8 cellular contexts compared by ENCODE assay signal in genomic region chr4:109434007-109434792, GRCh38. TPM values are rescaled to one million over a fixed set of nuclear protein-coding genes. Genes with fewer than 3 reads are reported as not detected.
DNase-seq lines count a peak whose midpoint lies in the region; ATAC-seq, FAIRE-seq and TF ChIP-seq lines count a peak whose summit lies in the region.

No MANE protein-coding gene starts in this region.

- H3K4me2 ChIP-seq in endothelial cell of umbilical vein (ENCODE audit: insufficient read depth, low read length), result peak overlapping the region; percentile 91

- H3K36me3 ChIP-seq in HUES6 (ENCODE audit: control insufficient read depth, insufficient read depth, low read length) (0 out of 2 replicates have a peak, but pooled peaks cover 7% of the 10 kb centered on the region), endothelial cell of umbilical vein (ENCODE audit: control insufficient read depth in 2 of 2, extremely low read depth in 1 of 2, insufficient read depth in 2 of 2, low read length in 2 of 2) (no peaks in the 10 kb centered on the region), thyroid gland (no peaks in the 10 kb centered on the region)

- peak overlapping the region; percentile 88 for H2AFZ ChIP-seq in endothelial cell of umbilical vein (ENCODE audit: low read depth, low read length)

- H3K79me2 ChIP-seq in endothelial cell of umbilical vein (ENCODE audit: control insufficient read depth, insufficient read depth, low read length), result peaks cover 53% of the 10 kb centered on the region

- H3K27me3 Mint-ChIP-seq in activated CD4-positive, alpha-beta memory T cell treated with anti-CD3 and anti-CD28 coated beads for 36 hours, result no peaks in the 10 kb centered on the region

- H3K27ac Mint-ChIP-seq in activated CD4-positive, alpha-beta memory T cell treated with anti-CD3 and anti-CD28 coated beads for 36 hours, result peak overlapping the region; percentile 70

- H3K27me3 ChIP-seq in HUES6 (ENCODE audit: control insufficient read depth, insufficient read depth, low read length) (no peaks in the 10 kb centered on the region), endothelial cell of umbilical vein (ENCODE audit: control insufficient read depth in 2 of 2, insufficient read depth in 2 of 2, low read length in 2 of 2) (no peaks in the 10 kb centered on the region), thyroid gland (no peaks in the 10 kb centered on the region)

- POLR2A ChIA-PET in activated CD4-positive, alpha-beta memory T cell treated with anti-CD3 and anti-CD28 coated beads for 36 hours (lab: Charles Lee), result interaction anchor here (1.2 to 3.0 kb wide), 5 partner anchors 125 to 762 kb away, joined by 3 to 25 read pairs (median 4); partner anchors contain the start of genes GAR1 and MCUB
- POLR2A ChIA-PET in endothelial cell of umbilical vein (lab: Charles Lee), result interaction anchor here (0.6 kb wide), 1 partner anchor 126 kb away, joined by 8 read pairs; the partner anchor contains the start of gene MCUB

- CTCF ChIA-PET in activated CD4-positive, alpha-beta memory T cell treated with anti-CD3 and anti-CD28 coated beads for 36 hours (lab: Charles Lee), result interaction anchor here (0.6 to 2.8 kb wide), 23 partner anchors 7 to 560 kb away, joined by 3 to 18 read pairs (median 6); partner anchors contain the start of genes CASP6, GAR1, PLA2G12A and RRH
- CTCF ChIA-PET in endothelial cell of umbilical vein (lab: Charles Lee), result interaction anchor here (0.8 to 2.7 kb wide), 24 partner anchors 8 to 546 kb away, joined by 3 to 21 read pairs (median 7); partner anchors contain the start of genes CASP6, CFI, GAR1 and PLA2G12A

- H3K4me3 ChIP-seq in HUES6 (ENCODE audit: low read depth, low read length), result peak overlapping the region; percentile 91
- peak overlapping the region; percentile 59 to 96 (median 92) for H3K4me3 ChIP-seq in endothelial cell of umbilical vein (replicated peaks in 1 of 3; ENCODE audit: insufficient read depth in 1 of 3, low read depth in 1 of 3, low read length in 3 of 3)
- peak overlapping the region; percentile 49 to 70 (median 55) for H3K4me3 ChIP-seq in thyroid gland (replicated peaks in 1 of 3)

- H3K27ac ChIP-seq in HUES6 (ENCODE audit: low read depth, low read length) (peak overlapping the region; percentile 60; the same call in 1 of the 2 replicates), endothelial cell of umbilical vein (ENCODE audit: insufficient read depth, low read depth, low read length) (peak overlapping the region; percentile 93), thyroid gland (peak overlapping the region; percentile 86 to 95 (median 86))

- 0% methylated on average over 28 to 35 of the region's 65 CpGs for WGBS in thyroid gland, 2 donors

- no peaks in the 10 kb centered on the region for H3K9me1 ChIP-seq in endothelial cell of umbilical vein (replicated peaks; ENCODE audit: control insufficient read depth, extremely low read depth, insufficient read depth, low read length)

- H3K9ac ChIP-seq in HUES6 (ENCODE audit: low read length), result peak overlapping the region; percentile 92
- peak overlapping the region; percentile 96 for H3K9ac ChIP-seq in endothelial cell of umbilical vein (replicated peaks; ENCODE audit: extremely low read depth, insufficient read depth, low read length)

- TF ChIP-seq POLR2A in endothelial cell of umbilical vein (IDR thresholded peaks at IDR 0.05; ENCODE audit: low read depth, low read length) (no peak), thyroid gland (IDR thresholded peaks at IDR 0.05) (no peak)

- H3K4me3 Mint-ChIP-seq in activated CD4-positive, alpha-beta memory T cell treated with anti-CD3 and anti-CD28 coated beads for 36 hours, result peak overlapping the region; percentile 86

- H3K9me3 ChIP-seq in HUES6 (ENCODE audit: control insufficient read depth, insufficient read depth, low read depth, low read length), result no peaks in the 10 kb centered on the region
- no peaks in the 10 kb centered on the region for H3K9me3 ChIP-seq in endothelial cell of umbilical vein (replicated peaks; ENCODE audit: control insufficient read depth, insufficient read depth, low read length)
- no peaks in the 10 kb centered on the region for H3K9me3 ChIP-seq in thyroid gland

- no peaks in the 10 kb centered on the region for H3K9me3 Mint-ChIP-seq in activated CD4-positive, alpha-beta memory T cell treated with anti-CD3 and anti-CD28 coated beads for 36 hours

- dilution Hi-C loops in endothelial cell of umbilical vein (cut with MboI; ENCODE audit: extremely low pct_ligation_motif_present, low sequenced_read_pairs), result no loop called here

- intact Hi-C loops in activated CD4-positive, alpha-beta memory T cell treated with anti-CD3 and anti-CD28 coated beads for 36 hours (cut with micrococcal nuclease), result loop anchor here (10.0 kb wide), 2 partner anchors 761 to 861 kb away; partner anchors contain the start of gene ELOVL6
- intact Hi-C loops in endothelial cell of umbilical vein (cut with micrococcal nuclease), result no loop called here
- intact Hi-C loops in thyroid gland (cut with DNase I), result loop anchor here (5.0 to 10.0 kb wide), 4 partner anchors 121 to 373 kb away; partner anchors contain the start of genes CASP6 and PLA2G12A

- peaks cover 68% of the 10 kb centered on the region for H3K4me1 Mint-ChIP-seq in activated CD4-positive, alpha-beta memory T cell treated with anti-CD3 and anti-CD28 coated beads for 36 hours (ENCODE audit: low read depth)

- H3K36me3 Mint-ChIP-seq in activated CD4-positive, alpha-beta memory T cell treated with anti-CD3 and anti-CD28 coated beads for 36 hours, result peaks cover 4% of the 10 kb centered on the region

- H3K4me1 ChIP-seq in HUES6 (ENCODE audit: control insufficient read depth, insufficient read depth, low read length) (peaks cover 32% of the 10 kb centered on the region), endothelial cell of umbilical vein (ENCODE audit: control insufficient read depth, extremely low read depth, insufficient read depth, low read length) (peaks cover 40% of the 10 kb centered on the region), thyroid gland (peaks cover 21 to 30% of the 10 kb centered on the region in 2 donors)

- no peak for FAIRE-seq in endothelial cell of umbilical vein (lab: Jason Lieb, UNC)

- no TSS peak for BruUV-seq in endothelial cell of umbilical vein (replicated peaks; lab: Mats Ljungman, UMichigan)

- TF ChIP-seq CTCF in endothelial cell of umbilical vein (IDR thresholded peaks at IDR 0.05; ENCODE audit: extremely low read depth in 1 of 2, insufficient read depth in 1 of 2, low read depth in 1 of 2, low read length in 2 of 2) (no peak), thyroid gland (IDR thresholded peaks at IDR 0.05) (no peak)

- peak; percentile 42 for ATAC-seq in GM21515 (IDR thresholded peaks at IDR 0.05; ENCODE audit: unreplicated experiment)

- DNase-seq in EL (peak; percentile 35), endothelial cell of umbilical vein (ENCODE audit: low read depth, low spot score) (peak; percentile 57), midbrain (lab: John Stamatoyannopoulos, UW) (peak; percentile 50), thyroid gland (peak; percentile 49 to 54), GF-D8 (lab: John Stamatoyannopoulos, UW) (no peak)
- peak; percentile 32 for DNase-seq in activated CD4-positive, alpha-beta memory T cell treated with anti-CD3 and anti-CD28 coated beads for 36 hours

- H4K20me1 ChIP-seq in endothelial cell of umbilical vein (replicated peaks; ENCODE audit: control insufficient read depth, extremely low read depth, insufficient read depth, low read length), result peaks cover 10% of the 10 kb centered on the region

TF ChIP-seq in endothelial cell of umbilical vein, 7 proteins besides CTCF, POLR2A, EP300 and RAD21:
- TF ChIP-seq FOS (IDR thresholded peaks at IDR 0.05; ENCODE audit: borderline replicate concordance, insufficient read depth, low read length) (no peak), MAX (IDR thresholded peaks at IDR 0.05; ENCODE audit: insufficient read depth, insufficient read length) (no peak), POLR2AphosphoS5 (IDR thresholded peaks at IDR 0.05; ENCODE audit: insufficient read depth, low read depth, low read length) (no peak), GATA2 (IDR thresholded peaks at IDR 0.05; ENCODE audit: insufficient read depth, insufficient read length, low read depth, low read length) (no peak), EZH2 (IDR thresholded peaks at IDR 0.05; ENCODE audit: borderline replicate concordance, low read depth, low read length, severe bottlenecking) (no peak), MYC (IDR thresholded peaks at IDR 0.05; ENCODE audit: low read depth, low read length) (no peak), JUN (IDR thresholded peaks at IDR 0.05; ENCODE audit: borderline replicate concordance, insufficient read depth, insufficient read length, low read depth) (no peak)

RNA-seq across cellular contexts. Expression of gene SEC24B, which starts 0.6 kb away (rescaled TPM):
- 10 to 100 TPM; 24.7 to 25.2 TPM for total RNA-seq in activated CD4-positive, alpha-beta memory T cell treated with anti-CD3 and anti-CD28 coated beads for 36 hours
- total RNA-seq in endothelial cell of umbilical vein (34.6 and 35.9 TPM in 2 replicates), thyroid gland (10 to 100 TPM; 39.5 to 49.1 (median 42.6) TPM)
- 46.2 and 49.3 TPM in 2 replicates for polyA plus RNA-seq in endothelial cell of umbilical vein
- polyA plus RNA-seq in endothelial cell of umbilical vein (2011; cell fraction: cytosol; rRNA removed), result 30.6 and 30.9 TPM in 2 replicates
- 72.3 and 78.7 TPM in 2 replicates for polyA plus RNA-seq in endothelial cell of umbilical vein (2011; cell fraction: nucleus; rRNA removed)
- polyA plus RNA-seq in endothelial cell of umbilical vein (2012), result 21.6 and 27.4 TPM in 2 replicates
- 139 and 140 TPM in 2 replicates for polyA minus RNA-seq in endothelial cell of umbilical vein
- polyA minus RNA-seq in endothelial cell of umbilical vein (2011; cell fraction: cytosol; rRNA and poly(A)+ RNA removed), result 16.3 TPM
- polyA minus RNA-seq in endothelial cell of umbilical vein (2011; cell fraction: nucleus; rRNA and poly(A)+ RNA removed), result 105 and 163 TPM in 2 replicates
